27 cellular contexts compared by ENCODE assay signal in genomic region chr12:21552983-21553673, GRCh38. TPM values are rescaled to one million over a fixed set of nuclear protein-coding genes. Genes with fewer than 3 reads are reported as not detected.
"Had no signal": no experiment of that assay in that cellular context is flagged by ENCODE, and none has a peak within 500 bp of the region (broad histone marks: within the 10 kb centered on the region; RNA-seq: fewer than 3 reads in every experiment).

No MANE protein-coding gene starts in this region.

- DNase-seq: activated CD4-positive, alpha-beta T cell treated with anti-CD3 and anti-CD28 coated beads for 4 hours; activated CD8-positive, alpha-beta memory T cell treated with anti-CD3 and anti-CD28 coated beads, Interleukin-2, amount 50 U/mL, for 4 hours; activated CD8-positive, alpha-beta T cell treated with anti-CD3 and anti-CD28 coated beads for 36 hours; activated gamma-delta T cell treated with Interleukin-2 at 50 U/mL for 16 hours; activated naive CD4-positive, alpha-beta T cell treated with anti-CD3 and anti-CD28 coated beads, Interleukin-2, amount 10 ng/mL, durations not matched to agents 7 days and 5 days; activated naive CD8-positive, alpha-beta T cell treated with anti-CD3 and anti-CD28 coated beads for 36 hours; activated T-cell treated with anti-CD3 and anti-CD28 coated beads, Interleukin-2, amount 50 U/mL, for 72 hours; brain microvascular endothelial cell; MM.1S; NCI-H1105; NCI-H1436; NCI-H187; NCI-H2081; NCI-H2171; NCI-H2227 treated with DMSO at 0.1 percent for 48 hours; NCI-H446 treated with DMSO at 0.1 percent for 48 hours; NCI-H524 treated with DMSO at 0.1 percent for 48 hours; NCI-H748 treated with DMSO at 0.1 percent for 48 hours; SIG-M5; SK-N-SH; T-helper 1 cell had no signal

- H3K27me3 ChIP-seq: brain microvascular endothelial cell, cardiac muscle cell had no signal

- H3K4me3 ChIP-seq: cardiac muscle cell had no signal

- H3K36me3 ChIP-seq: brain microvascular endothelial cell, cardiac muscle cell had no signal

- H3K36me3 Mint-ChIP-seq: activated naive CD4-positive, alpha-beta T cell treated with anti-CD3 and anti-CD28 coated beads, Interleukin-2, amount 10 ng/mL, durations not matched to agents 7 days and 5 days had no signal

- H3K27ac Mint-ChIP-seq: activated CD8-positive, alpha-beta T cell treated with anti-CD3 and anti-CD28 coated beads for 36 hours; activated naive CD8-positive, alpha-beta T cell treated with anti-CD3 and anti-CD28 coated beads for 36 hours; activated T-cell treated with anti-CD3 and anti-CD28 coated beads, Interleukin-2, amount 50 U/mL, for 72 hours; activated T-helper 2 cell treated with anti-CD3 and anti-CD28 coated beads, Interferon-gamma antibody, Interleukin-2, Interleukin-4, amounts not matched to agents 10 μg/mL and 5 μg/mL and 100 μg/mL, durations not matched to agents 14 hours and 24 hours and 36 hours had no signal

- H3K4me1 Mint-ChIP-seq: activated naive CD4-positive, alpha-beta T cell treated with anti-CD3 and anti-CD28 coated beads, Interleukin-2, amount 10 ng/mL, durations not matched to agents 7 days and 5 days had no signal

- H3K27ac ChIP-seq: brain microvascular endothelial cell, cardiac muscle cell, KMS-11, VCaP had no signal

- ATAC-seq: activated CD8-positive, alpha-beta T cell treated with anti-CD3 and anti-CD28 coated beads for 36 hours; activated T-cell treated with anti-CD3 and anti-CD28 coated beads, Interleukin-2, amount 50 U/mL, for 72 hours had no signal

- H3K9me3 ChIP-seq: SK-N-SH had no signal

- H3K27me3 Mint-ChIP-seq: activated CD8-positive, alpha-beta T cell treated with anti-CD3 and anti-CD28 coated beads for 36 hours; activated naive CD4-positive, alpha-beta T cell treated with anti-CD3 and anti-CD28 coated beads, Interleukin-2, amount 10 ng/mL, durations not matched to agents 7 days and 5 days; activated naive CD8-positive, alpha-beta T cell treated with anti-CD3 and anti-CD28 coated beads for 36 hours had no signal

- H3K4me3 Mint-ChIP-seq: activated CD8-positive, alpha-beta T cell treated with anti-CD3 and anti-CD28 coated beads for 36 hours; activated naive CD4-positive, alpha-beta T cell treated with anti-CD3 and anti-CD28 coated beads, Interleukin-2, amount 10 ng/mL, durations not matched to agents 7 days and 5 days; activated naive CD8-positive, alpha-beta T cell treated with anti-CD3 and anti-CD28 coated beads for 36 hours; activated T-cell treated with anti-CD3 and anti-CD28 coated beads, Interleukin-2, amount 50 U/mL, for 72 hours had no signal

- H3K9me3 Mint-ChIP-seq: activated CD8-positive, alpha-beta T cell treated with anti-CD3 and anti-CD28 coated beads for 36 hours; activated naive CD4-positive, alpha-beta T cell treated with anti-CD3 and anti-CD28 coated beads, Interleukin-2, amount 10 ng/mL, durations not matched to agents 7 days and 5 days; activated naive CD8-positive, alpha-beta T cell treated with anti-CD3 and anti-CD28 coated beads for 36 hours; activated T-cell treated with anti-CD3 and anti-CD28 coated beads, Interleukin-2, amount 50 U/mL, for 72 hours; activated T-helper 2 cell treated with anti-CD3 and anti-CD28 coated beads, Interferon-gamma antibody, Interleukin-2, Interleukin-4, amounts not matched to agents 10 μg/mL and 5 μg/mL and 100 μg/mL, durations not matched to agents 14 hours and 24 hours and 36 hours had no signal

RNA-seq across cellular contexts. Expression of gene GYS2, which starts 51.5 kb away (rescaled TPM):
- total RNA-seq: activated CD8-positive, alpha-beta T cell treated with anti-CD3 and anti-CD28 coated beads for 36 hours; activated naive CD8-positive, alpha-beta T cell treated with anti-CD3 and anti-CD28 coated beads for 36 hours; activated T-cell treated with anti-CD3 and anti-CD28 coated beads, Interleukin-2, amount 50 U/mL, for 72 hours; cardiac muscle cell; OCI-LY7; RPMI7951 had no signal
